ENCODE assay signal across 32 cellular contexts in genomic region chr4:138790993-138791392, GRCh38.
"Had no signal": no experiment of that assay in that cellular context is flagged by ENCODE, and none has a peak within 500 bp of the region (broad histone marks: within the 10 kb centered on the region; RNA-seq: fewer than 3 reads in every experiment).

No MANE protein-coding gene starts in this region.

- H3K27ac Mint-ChIP-seq: activated CD4-positive, alpha-beta T cell treated with anti-CD3 and anti-CD28 coated beads for 36 hours; activated naive CD4-positive, alpha-beta T cell treated with anti-CD3 and anti-CD28 coated beads for 36 hours; activated naive CD8-positive, alpha-beta T cell treated with anti-CD3 and anti-CD28 coated beads for 36 hours; immature natural killer cell; mesothelial cell of epicardium; naive B cell; stimulated activated naive B cell treated with anti-CD40 and anti-IgM and Interleukin-4, amounts not matched to agents 10 μg/mL and 1 μg/mL and 100 μg/mL, for 72 hours; T-helper 17 cell had no signal

- H3K9me3 Mint-ChIP-seq: activated naive CD4-positive, alpha-beta T cell treated with anti-CD3 and anti-CD28 coated beads for 36 hours; mesothelial cell of epicardium; neural crest cell; stimulated activated naive B cell treated with anti-CD40 and anti-IgM and Interleukin-4, amounts not matched to agents 10 μg/mL and 1 μg/mL and 100 μg/mL, for 72 hours had no signal

- H3K4me3 Mint-ChIP-seq: activated CD4-positive, alpha-beta T cell treated with anti-CD3 and anti-CD28 coated beads for 36 hours; activated naive CD4-positive, alpha-beta T cell treated with anti-CD3 and anti-CD28 coated beads for 36 hours; activated naive CD8-positive, alpha-beta T cell treated with anti-CD3 and anti-CD28 coated beads for 36 hours; immature natural killer cell; mesothelial cell of epicardium; naive B cell; neural crest cell; stimulated activated naive B cell treated with anti-CD40 and anti-IgM and Interleukin-4, amounts not matched to agents 10 μg/mL and 1 μg/mL and 100 μg/mL, for 72 hours; T-helper 17 cell had no signal

- FAIRE-seq: colon, pancreas, small intestine had no signal

- ATAC-seq: activated CD4-positive, alpha-beta T cell treated with anti-CD3 and anti-CD28 coated beads for 36 hours; body of pancreas; gastrocnemius medialis; pancreas; stimulated activated naive B cell treated with anti-CD40 and anti-IgM and Interleukin-4, amounts not matched to agents 10 μg/mL and 1 μg/mL and 100 μg/mL, for 72 hours; T-helper 17 cell had no signal

- H3K9me3 ChIP-seq: adrenal gland, body of pancreas, gastrocnemius medialis, pancreas, prostate gland, sigmoid colon, suprapubic skin, tibial nerve had no signal

- H3K4me3 ChIP-seq: adrenal gland, body of pancreas, gastrocnemius medialis, pancreas, prostate gland, sigmoid colon, suprapubic skin, tibial nerve had no signal

- H3K4me1 ChIP-seq: adrenal gland, body of pancreas, gastrocnemius medialis, pancreas, prostate gland, sigmoid colon, suprapubic skin, tibial nerve had no signal

- H3K4me1 Mint-ChIP-seq: activated CD4-positive, alpha-beta T cell treated with anti-CD3 and anti-CD28 coated beads for 36 hours; activated naive CD8-positive, alpha-beta T cell treated with anti-CD3 and anti-CD28 coated beads for 36 hours; immature natural killer cell; naive B cell; neural crest cell; stimulated activated naive B cell treated with anti-CD40 and anti-IgM and Interleukin-4, amounts not matched to agents 10 μg/mL and 1 μg/mL and 100 μg/mL, for 72 hours; T-helper 17 cell had no signal

- H3K36me3 Mint-ChIP-seq: activated naive CD8-positive, alpha-beta T cell treated with anti-CD3 and anti-CD28 coated beads for 36 hours; immature natural killer cell; mesothelial cell of epicardium; naive B cell; stimulated activated naive B cell treated with anti-CD40 and anti-IgM and Interleukin-4, amounts not matched to agents 10 μg/mL and 1 μg/mL and 100 μg/mL, for 72 hours had no signal

- DNase-seq: activated CD4-positive, alpha-beta T cell treated with anti-CD3 and anti-CD28 coated beads for 36 hours; activated CD4-positive, CD25-positive, alpha-beta regulatory T cell; activated effector memory CD4-positive, alpha-beta T cell treated with Interleukin-2 at 50 U/mL for 16 hours; activated naive CD4-positive, alpha-beta T cell treated with anti-CD3 and anti-CD28 coated beads for 36 hours; activated naive CD8-positive, alpha-beta T cell treated with anti-CD3 and anti-CD28 coated beads for 36 hours; activated T-cell treated with anti-CD3 and anti-CD28 coated beads for 4 hours; adrenal gland; aorta; body of pancreas; effector memory CD4-positive, alpha-beta T cell; erythroblast; gastrocnemius medialis; glutamatergic neuron; hypothalamus; immature natural killer cell; naive B cell; nucleus accumbens; pancreas; retina; sigmoid colon; small intestine; stimulated activated CD4-positive, alpha-beta T cell treated with anti-CD3 and anti-CD28 coated beads, Interleukin-4, amount 100 ng/mL, for 24 hours; stimulated activated CD8-positive, alpha-beta memory T cell treated with anti-CD3 and anti-CD28 coated beads, Interleukin-4, amount 100 ng/mL, for 48 hours; stimulated activated naive B cell treated with anti-CD40 and anti-IgM and Interleukin-4, amounts not matched to agents 10 μg/mL and 1 μg/mL and 100 μg/mL, for 72 hours; T-helper 17 cell; T1000 had no signal

- H3K36me3 ChIP-seq: adrenal gland, gastrocnemius medialis, pancreas, prostate gland, sigmoid colon, suprapubic skin, tibial nerve had no signal

- H3K27me3 ChIP-seq: adrenal gland, body of pancreas, gastrocnemius medialis, pancreas, sigmoid colon, suprapubic skin, tibial nerve had no signal

- H3K27ac ChIP-seq: adrenal gland, body of pancreas, gastrocnemius medialis, pancreas, prostate gland, sigmoid colon, suprapubic skin, tibial nerve had no signal
